In genomic region chr2:9212010-9212638, GRCh38 we compare ENCODE assay signal across 14 cellular contexts. TPM values are rescaled to one million over a fixed set of nuclear protein-coding genes. Genes with fewer than 3 reads are reported as not detected.
DNase-seq lines count a peak whose midpoint lies in the region; ATAC-seq and TF ChIP-seq lines count a peak whose summit lies in the region.
"Had no signal": no experiment of that assay in that cellular context is flagged by ENCODE, and none has a peak within 500 bp of the region (broad histone marks: within the 10 kb centered on the region; RNA-seq: fewer than 3 reads in every experiment).

No MANE protein-coding gene starts in this region.

- H3K27ac ChIP-seq in caudate nucleus (ENCODE audit: low read depth, low read length), result peak overlapping the region; percentile 86
- peak overlapping the region; percentile 93 to 97 (median 95) for H3K27ac ChIP-seq in transverse colon

- no peaks in the 10 kb centered on the region for H3K36me3 ChIP-seq in mucosa of descending colon (ENCODE audit: low read depth)
- no peaks in the 10 kb centered on the region for H3K36me3 ChIP-seq in transverse colon

- H3K4me3 ChIP-seq in mucosa of descending colon, result no peak overlapping the region
- no peak overlapping the region for H3K4me3 ChIP-seq in transverse colon

- TF ChIP-seq EP300 in transverse colon (IDR thresholded peaks at IDR 0.05; ENCODE audit: low read depth), result no peak

- H3K4me1 ChIP-seq in mucosa of descending colon (ENCODE audit: low read depth) (peaks cover 50% of the 10 kb centered on the region), transverse colon (peaks cover 22 to 80% (median 52%) of the 10 kb centered on the region in 4 donors)

- in situ Hi-C loops in transverse colon (cut with MboI; ENCODE audit: low pct_ligation_motif_present in 1 of 4, low pct_unique_long_range_greater_than_20kb in 1 of 4, low sequenced_read_pairs in 3 of 4), result loop anchor here in 1 of 4 donors (25.0 kb wide), 1 partner anchor 125 kb away; no protein-coding TSS in a partner anchor

- WGBS in transverse colon (ENCODE audit: low coverage in 1 of 2), 2 donors, result 56% methylated on average over 9 of the region's 9 CpGs; no CpG with 5 or more reads in 1 of the 2 donors

- peak; percentile 20 for DNase-seq in NCI-H345 (lab: John Stamatoyannopoulos, UW)
- no peak for DNase-seq in NCI-H345 treated with DMSO at 0.1 percent for 48 hours (lab: John Stamatoyannopoulos, UW; ENCODE audit: unreplicated experiment)
- DNase-seq in caudate nucleus (lab: John Stamatoyannopoulos, UW), result no peak
- DNase-seq in mucosa of descending colon, result peak; percentile 64 to 70 (median 66)
- DNase-seq in transverse colon, result peak; percentile 49
- DNase-seq in activated T-cell treated with anti-CD3 and anti-CD28 coated beads, Interleukin-2, amount 50 U/mL, for 1 hour, result no peak
- no peak for DNase-seq in hippocampal formation (lab: John Stamatoyannopoulos, UW)
- DNase-seq: ACHN; activated CD4-positive, alpha-beta T cell treated with anti-CD3 and anti-CD28 coated beads for 48 hours; activated gamma-delta T cell; DND-41; NCI-H774; stimulated activated CD4-positive, alpha-beta T cell treated with anti-CD3 and anti-CD28 coated beads, Interleukin-12 subunit alpha, Interleukin-12 subunit beta, amount 100 ng/mL, for 4 hours had no signal

- ATAC-seq in mucosa of descending colon (peak; percentile 79), GM18861 (IDR thresholded peaks at IDR 0.05; ENCODE audit: unreplicated experiment) (no peak)

- no peaks in the 10 kb centered on the region for H3K27me3 ChIP-seq in transverse colon

- TF ChIP-seq CTCF in mucosa of descending colon (IDR thresholded peaks at IDR 0.05) (no peak), transverse colon (IDR thresholded peaks at IDR 0.05) (no peak)

- TF ChIP-seq POLR2A in transverse colon (IDR thresholded peaks at IDR 0.05), result no peak

- intact Hi-C loops in mucosa of descending colon (cut with DNase I, micrococcal nuclease) (no loop called here), transverse colon (cut with DNase I; ENCODE audit: low total_unique reads) (no loop called here)

- H3K9me3 ChIP-seq in mucosa of descending colon (no peaks in the 10 kb centered on the region), transverse colon (no peaks in the 10 kb centered on the region)

RNA-seq across cellular contexts. Expression of gene ASAP2, which starts 5.5 kb away (rescaled TPM):
- total RNA-seq in mucosa of descending colon, result 10 to 100 TPM; 50.4 to 84.1 (median 50.5) TPM
- 10 to 100 TPM; 33.2 to 62.1 (median 54.5) TPM for total RNA-seq in transverse colon

Comparison
In these comparisons a context has a peak if more than half of its experiments do, and no peak if none do; other contexts are left out.
1. DNase-seq: peak in NCI-H345 (single experiment), mucosa of descending colon (3 of 3) and transverse colon (single experiment); none in NCI-H345 treated with DMSO at 0.1 percent for 48 hours (single experiment), caudate nucleus (0 of 61), activated T-cell treated with anti-CD3 and anti-CD28 coated beads, Interleukin-2, amount 50 U/mL, for 1 hour (single experiment) and hippocampal formation (0 of 2).